In the genomic region with DNA sequence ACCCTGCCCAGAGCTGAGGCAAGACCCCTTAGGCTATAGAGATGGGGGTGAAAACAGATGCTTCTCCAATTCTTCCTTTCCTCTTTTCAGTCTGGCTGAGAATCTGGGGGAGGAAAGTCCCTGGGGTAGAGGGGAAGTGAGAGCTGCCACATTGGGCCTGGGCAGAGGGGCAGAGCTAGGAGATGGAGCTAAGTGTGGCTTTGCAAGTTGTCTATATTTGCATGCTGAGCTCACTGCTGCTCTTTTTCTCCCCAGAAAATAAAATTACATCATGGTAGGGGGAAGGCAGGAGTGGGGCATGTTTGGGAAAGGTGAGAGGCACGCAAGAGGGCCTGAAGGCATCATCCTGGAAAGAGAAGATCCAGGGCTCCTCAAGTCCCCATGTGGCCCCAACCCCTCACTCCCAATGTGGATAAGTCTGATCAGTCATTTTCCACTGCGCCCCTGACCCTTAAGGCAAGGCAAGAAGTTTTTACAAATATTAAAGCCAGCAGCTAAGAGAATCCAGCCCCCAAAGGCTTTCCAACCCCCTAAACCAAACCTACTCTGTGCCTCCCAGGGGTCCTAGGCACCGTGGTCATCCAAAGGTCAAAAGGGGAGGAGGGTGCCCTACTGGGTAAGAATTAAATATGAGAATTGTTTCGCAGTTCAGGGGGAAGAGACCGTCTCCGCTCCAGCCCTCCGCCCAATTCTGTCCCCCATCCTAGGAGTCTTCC, we compare ENCODE assay signal across 8 cellular contexts. TPM values are rescaled to one million over a fixed set of nuclear protein-coding genes. Genes with fewer than 3 reads are reported as not detected.
DNase-seq lines count a peak whose midpoint lies in the region; ATAC-seq lines count a peak whose summit lies in the region.

No MANE protein-coding gene starts in this region.

- no peaks in the 10 kb centered on the region for H3K27me3 ChIP-seq in CD8-positive, alpha-beta memory T cell (ENCODE audit: insufficient read depth, low read length, poor library complexity, severe bottlenecking)

- peaks cover 0 to 4% (median 0%) of the 10 kb centered on the region in 3 donors for H3K36me3 Mint-ChIP-seq in CD8-positive, alpha-beta memory T cell
- H3K36me3 Mint-ChIP-seq in activated CD4-positive, alpha-beta memory T cell treated with anti-CD3 and anti-CD28 coated beads, Interleukin-2, amount 10 ng/mL, durations not matched to agents 7 days and 5 days (ENCODE audit: low read depth) = peaks cover 13% of the 10 kb centered on the region
- no peaks in the 10 kb centered on the region for H3K36me3 Mint-ChIP-seq in immature natural killer cell

- peak overlapping the region; percentile 83 to 98 (median 90) for H3K27ac Mint-ChIP-seq in CD8-positive, alpha-beta memory T cell
- H3K27ac Mint-ChIP-seq in activated CD4-positive, alpha-beta memory T cell treated with anti-CD3 and anti-CD28 coated beads, Interleukin-2, amount 10 ng/mL, durations not matched to agents 7 days and 5 days = peak overlapping the region; percentile 55
- peak overlapping the region; percentile 68 to 84 (median 78) for H3K27ac Mint-ChIP-seq in immature natural killer cell

- POLR2A ChIA-PET in CD8-positive, alpha-beta memory T cell (lab: Charles Lee) = interaction anchor here (0.6 to 1.8 kb wide), 2 partner anchors 58 to 99 kb away, joined by 3 to 4 read pairs; partner anchors contain the start of gene DCAF8
- POLR2A ChIA-PET in activated CD4-positive, alpha-beta memory T cell treated with anti-CD3 and anti-CD28 coated beads, Interleukin-2, amount 10 ng/mL, durations not matched to agents 7 days and 5 days (lab: Charles Lee) = interaction anchor here (1.1 to 4.1 kb wide), 6 partner anchors 9 to 80 kb away, joined by 3 to 27 read pairs (median 6); partner anchors contain the start of genes DCAF8 and PEX19

- H3K4me1 ChIP-seq in CD8-positive, alpha-beta memory T cell (ENCODE audit: insufficient read depth, low read length) = peaks cover 13% of the 10 kb centered on the region

- H3K9me3 ChIP-seq in CD8-positive, alpha-beta memory T cell (ENCODE audit: low read length) = no peaks in the 10 kb centered on the region

- peak; percentile 37 for ATAC-seq in GM19328 (IDR thresholded peaks at IDR 0.05; ENCODE audit: unreplicated experiment)
- peak; percentile 71 for ATAC-seq in HG03432 (IDR thresholded peaks at IDR 0.05; ENCODE audit: unreplicated experiment)

- peaks cover 38 to 42% (median 42%) of the 10 kb centered on the region in 3 donors for H3K4me1 Mint-ChIP-seq in CD8-positive, alpha-beta memory T cell
- H3K4me1 Mint-ChIP-seq in activated CD4-positive, alpha-beta memory T cell treated with anti-CD3 and anti-CD28 coated beads, Interleukin-2, amount 10 ng/mL, durations not matched to agents 7 days and 5 days = peaks cover 39% of the 10 kb centered on the region
- peaks cover 29 to 38% of the 10 kb centered on the region in 2 donors for H3K4me1 Mint-ChIP-seq in immature natural killer cell

- no peak overlapping the region for H3K27ac ChIP-seq in CD8-positive, alpha-beta memory T cell (ENCODE audit: low read depth, low read length)
- H3K27ac ChIP-seq in substantia nigra (ENCODE audit: low read depth, low read length, poor library complexity, severe bottlenecking) = peak overlapping the region; percentile 90

- H3K9me3 Mint-ChIP-seq in CD8-positive, alpha-beta memory T cell = no peaks in the 10 kb centered on the region
- H3K9me3 Mint-ChIP-seq in activated CD4-positive, alpha-beta memory T cell treated with anti-CD3 and anti-CD28 coated beads, Interleukin-2, amount 10 ng/mL, durations not matched to agents 7 days and 5 days = no peaks in the 10 kb centered on the region
- H3K9me3 Mint-ChIP-seq in immature natural killer cell = no peaks in the 10 kb centered on the region

- H3K4me3 Mint-ChIP-seq in CD8-positive, alpha-beta memory T cell = peak overlapping the region; percentile 86 to 95 (median 88)
- peak overlapping the region; percentile 86 for H3K4me3 Mint-ChIP-seq in activated CD4-positive, alpha-beta memory T cell treated with anti-CD3 and anti-CD28 coated beads, Interleukin-2, amount 10 ng/mL, durations not matched to agents 7 days and 5 days
- H3K4me3 Mint-ChIP-seq in immature natural killer cell = peak overlapping the region; percentile 89 to 94 (median 90)

- H3K4me3 ChIP-seq in CD8-positive, alpha-beta memory T cell (ENCODE audit: low read length) = peak overlapping the region; percentile 25

- H3K27me3 Mint-ChIP-seq in CD8-positive, alpha-beta memory T cell = no peaks in the 10 kb centered on the region
- no peaks in the 10 kb centered on the region for H3K27me3 Mint-ChIP-seq in activated CD4-positive, alpha-beta memory T cell treated with anti-CD3 and anti-CD28 coated beads, Interleukin-2, amount 10 ng/mL, durations not matched to agents 7 days and 5 days
- peaks cover 0 to 4% (median 0%) of the 10 kb centered on the region in 3 donors for H3K27me3 Mint-ChIP-seq in immature natural killer cell (ENCODE audit: low read depth in 3 of 3)

- no peak for DNase-seq in CD8-positive, alpha-beta memory T cell
- no peak for DNase-seq in activated CD4-positive, alpha-beta memory T cell treated with anti-CD3 and anti-CD28 coated beads, Interleukin-2, amount 10 ng/mL, durations not matched to agents 7 days and 5 days
- DNase-seq in immature natural killer cell (peak in 1 of 3 donors; percentile 2), substantia nigra (lab: John Stamatoyannopoulos, UW) (peak in 14 of 49 donors; percentile 10 to 53 (median 28)), kidney glomerular epithelial cell (lab: John Stamatoyannopoulos, UW) (no peak)
- DNase-seq in stimulated activated CD4-positive, alpha-beta T cell treated with anti-CD3 and anti-CD28 coated beads, Interleukin-12 subunit alpha, Interleukin-12 subunit beta, amount 100 ng/mL, for 4 hours = no peak

- H3K36me3 ChIP-seq in CD8-positive, alpha-beta memory T cell (ENCODE audit: insufficient read depth, low read length) = no peaks in the 10 kb centered on the region

- CTCF ChIA-PET in CD8-positive, alpha-beta memory T cell (lab: Charles Lee) = interaction anchor here (1.1 to 2.7 kb wide), 3 partner anchors 12 to 103 kb away, joined by 3 to 12 read pairs (median 6); no protein-coding TSS in a partner anchor
- CTCF ChIA-PET in activated CD4-positive, alpha-beta memory T cell treated with anti-CD3 and anti-CD28 coated beads, Interleukin-2, amount 10 ng/mL, durations not matched to agents 7 days and 5 days (lab: Charles Lee) = interaction anchor here (1.5 to 2.0 kb wide), 3 partner anchors 47 to 172 kb away, joined by 3 to 8 read pairs (median 6); no protein-coding TSS in a partner anchor

RNA-seq across cellular contexts. Expression of gene PEA15, which starts 0.5 kb away (rescaled TPM):
- total RNA-seq in CD8-positive, alpha-beta memory T cell = 10 to 100 TPM; 77.4 to 81.4 TPM
- 9.1 TPM for polyA plus RNA-seq in CD8-positive, alpha-beta memory T cell
- 10 to 100 TPM; 38.2 to 39.3 TPM for total RNA-seq in activated CD4-positive, alpha-beta memory T cell treated with anti-CD3 and anti-CD28 coated beads, Interleukin-2, amount 10 ng/mL, durations not matched to agents 7 days and 5 days
- 10 to 100 TPM; 12.8 to 14.2 (median 13.2) TPM for polyA plus RNA-seq in immature natural killer cell

RNA-seq across cellular contexts. Expression of gene CASQ1, which starts 14.3 kb away (rescaled TPM):
- not detected for total RNA-seq in CD8-positive, alpha-beta memory T cell
- not detected for polyA plus RNA-seq in CD8-positive, alpha-beta memory T cell
- under 1 TPM in 1 of 2 experiments, not detected in 1; 0.35 TPM for total RNA-seq in activated CD4-positive, alpha-beta memory T cell treated with anti-CD3 and anti-CD28 coated beads, Interleukin-2, amount 10 ng/mL, durations not matched to agents 7 days and 5 days
- polyA plus RNA-seq in immature natural killer cell = not detected

RNA-seq across cellular contexts. Expression of gene ATP1A4, which starts 53.3 kb away (rescaled TPM):
- not detected for total RNA-seq in CD8-positive, alpha-beta memory T cell
- polyA plus RNA-seq in CD8-positive, alpha-beta memory T cell = not detected
- total RNA-seq in activated CD4-positive, alpha-beta memory T cell treated with anti-CD3 and anti-CD28 coated beads, Interleukin-2, amount 10 ng/mL, durations not matched to agents 7 days and 5 days = under 1 TPM in 1 of 2 experiments, not detected in 1; 0.33 TPM
- polyA plus RNA-seq in immature natural killer cell = not detected

RNA-seq across cellular contexts. Expression of gene DCAF8, which starts 57.7 kb away (rescaled TPM):
- 10 to 100 TPM; 95.6 to 97.0 TPM for total RNA-seq in CD8-positive, alpha-beta memory T cell
- 54.2 TPM for polyA plus RNA-seq in CD8-positive, alpha-beta memory T cell
- total RNA-seq in activated CD4-positive, alpha-beta memory T cell treated with anti-CD3 and anti-CD28 coated beads, Interleukin-2, amount 10 ng/mL, durations not matched to agents 7 days and 5 days = 100 to 1,000 TPM; 123 to 125 TPM
- 10 to 100 TPM; 42.3 to 62.1 (median 58.1) TPM for polyA plus RNA-seq in immature natural killer cell
